7 cellular contexts compared by ENCODE assay signal in genomic region chr17:4004517-4005295, GRCh38. TPM values are rescaled to one million over a fixed set of nuclear protein-coding genes. Genes with fewer than 3 reads are reported as not detected.
DNase-seq lines count a peak whose midpoint lies in the region; ATAC-seq and TF ChIP-seq lines count a peak whose summit lies in the region.

No MANE protein-coding gene starts in this region.

- ATAC-seq in Panc1, result peak; percentile 82
- peak in 1 of 2 donors; percentile 49 for ATAC-seq in gastrocnemius medialis
- ATAC-seq in GM19035 (IDR thresholded peaks at IDR 0.05; ENCODE audit: unreplicated experiment), result no peak

- CTCF ChIA-PET in Panc1 (lab: Charles Lee), result interaction anchor here (0.6 kb wide), 2 partner anchors 29 to 139 kb away, joined by 3 to 5 read pairs; no protein-coding TSS in a partner anchor

- TF ChIP-seq POLR2A in gastrocnemius medialis (IDR thresholded peaks at IDR 0.05), result no peak

- TF ChIP-seq CTCF in Panc1 (IDR thresholded peaks at IDR 0.05) (peak; percentile 96), gastrocnemius medialis (IDR thresholded peaks at IDR 0.05 in 4 of 5, conservative IDR thresholded peaks at IDR 0.05 in 1 of 5) (peak; percentile 78 to 94 (median 89))

- peaks cover 4% of the 10 kb centered on the region for H3K36me3 ChIP-seq in H7 (replicated peaks; ENCODE audit: control insufficient read depth, insufficient read depth, low read length)
- H3K36me3 ChIP-seq in Panc1 (ENCODE audit: control insufficient read depth, insufficient read depth, low read length), result peaks cover 2% of the 10 kb centered on the region; the same call in 1 of the 2 replicates
- peaks cover 0 to 47% of the 10 kb centered on the region in 2 donors for H3K36me3 ChIP-seq in gastrocnemius medialis

- POLR2A ChIA-PET in Panc1 (lab: Charles Lee), result no interaction called here

- no peaks in the 10 kb centered on the region for H3K27me3 ChIP-seq in H7 (ENCODE audit: control insufficient read depth, insufficient read depth, low read length)
- H3K27me3 ChIP-seq in Panc1 (ENCODE audit: control insufficient read depth, insufficient read depth, low read length), result no peaks in the 10 kb centered on the region
- peaks cover 0 to 10% (median 0%) of the 10 kb centered on the region in 3 donors for H3K27me3 ChIP-seq in gastrocnemius medialis

- H3K27ac ChIP-seq in Panc1 (ENCODE audit: low read length) (no peak overlapping the region), gastrocnemius medialis (no peak overlapping the region)

- in situ Hi-C loops in Panc1 (cut with HindIII; ENCODE audit: low pct_unique_long_range_greater_than_20kb, low sequenced_read_pairs), result no loop called here
- in situ Hi-C loops in gastrocnemius medialis (cut with MboI; ENCODE audit: low sequenced_read_pairs in 4 of 4), result loop anchor here in 2 of 4 donors (10.0 kb wide), 1 partner anchor 90 kb away; the partner anchor contains the start of gene P2RX1 (in 2 of the 2)

- H3K4me3 ChIP-seq in H7 (ENCODE audit: insufficient read depth, low read depth, low read length) (no peak overlapping the region), Panc1 (ENCODE audit: low read depth in 2 of 2, low read length in 2 of 2) (no peak overlapping the region), gastrocnemius medialis (no peak overlapping the region)

- BruUV-seq in Panc1 (replicated peaks; lab: Mats Ljungman, UMichigan), result no TSS peak

- intact Hi-C loops in Panc1 (cut with micrococcal nuclease; ENCODE audit: unreplicated experiment) (loop anchor here (5.0 kb wide), 1 partner anchor 67 kb away; no protein-coding TSS in a partner anchor), cardiac septum (cut with DNase I) (loop anchor here (1.0 to 2.0 kb wide), 3 partner anchors 70 to 141 kb away; no protein-coding TSS in a partner anchor), gastrocnemius medialis (cut with DNase I; ENCODE audit: low total_unique reads) (loop anchor here (1.0 to 5.0 kb wide), 3 partner anchors 68 to 92 kb away; no protein-coding TSS in a partner anchor)

- H3K9me3 ChIP-seq in Panc1 (ENCODE audit: control insufficient read depth, insufficient read depth, low read depth, low read length) (no peaks in the 10 kb centered on the region), gastrocnemius medialis (no peaks in the 10 kb centered on the region)

- H3K4me1 ChIP-seq in Panc1 (ENCODE audit: control insufficient read depth, insufficient read depth, low read length), result no peaks in the 10 kb centered on the region
- H3K4me1 ChIP-seq in gastrocnemius medialis, result peaks cover 0 to 5% of the 10 kb centered on the region in 2 donors

- DNase-seq in H7 (peak; percentile 98), Panc1 (ENCODE audit: low read depth, low spot score) (no peak), cardiac septum (ENCODE audit: low spot score) (peak; percentile 84), gastrocnemius medialis (no peak), NCI-H2227 (lab: John Stamatoyannopoulos, UW; ENCODE audit: unreplicated experiment) (no peak)
- peak; percentile 33 for DNase-seq in activated gamma-delta T cell treated with anti-CD3 and anti-CD28 coated beads, Interleukin-2, amount 50 U/mL, for 16 hours (ENCODE audit: low read depth)

RNA-seq across cellular contexts. Expression of gene ATP2A3, which starts 40.5 kb away (rescaled TPM):
- 5.7 and 5.8 TPM in 2 replicates for total RNA-seq in H7 (2014; rRNA removed; shearing (Covaris generic))
- 29.7 TPM for total RNA-seq in Panc1 (2021; ENCODE audit: unreplicated experiment)
- 35.7 TPM for polyA plus RNA-seq in Panc1 (2012; ENCODE audit: insufficient read length)
- 8.9 TPM for total RNA-seq in cardiac septum
- total RNA-seq in gastrocnemius medialis, result 1 to 10 TPM in 2 of 4 donors, under 1 TPM in 2; 0.89 to 1.4 (median 0.98) TPM

Comparison
In these comparisons a context has a peak if more than half of its experiments do, and no peak if none do; other contexts are left out.
1. DNase-seq: peak in H7 (single experiment), activated gamma-delta T cell treated with anti-CD3 and anti-CD28 coated beads, Interleukin-2, amount 50 U/mL, for 16 hours (single experiment) and cardiac septum (single experiment); none in Panc1 (single experiment), gastrocnemius medialis (0 of 2) and NCI-H2227 (single experiment).